19 cellular contexts compared by ENCODE assay signal in genomic region chr4:178205826-178206225, GRCh38.
"Had no signal": no experiment of that assay in that cellular context is flagged by ENCODE, and none has a peak within 500 bp of the region (broad histone marks: within the 10 kb centered on the region; RNA-seq: fewer than 3 reads in every experiment).

No MANE protein-coding gene starts in this region.

- H3K4me1 ChIP-seq: body of pancreas, esophagus squamous epithelium, tibial artery, uterus had no signal

- H3K27me3 Mint-ChIP-seq: activated CD4-positive, alpha-beta memory T cell treated with anti-CD3 and anti-CD28 coated beads for 36 hours; activated CD4-positive, alpha-beta T cell treated with anti-CD3 and anti-CD28 coated beads for 36 hours; natural killer cell treated with Interleukin-12 subunit alpha and Interleukin-12 subunit beta and Interleukin-15 and Interleukin-18, amount 100 ng/mL, for 72 hours; stimulated activated naive B cell treated with anti-CD40 and anti-IgM and Interleukin-4, amounts not matched to agents 10 μg/mL and 1 μg/mL and 100 μg/mL, for 72 hours had no signal

- H3K4me3 Mint-ChIP-seq: activated CD4-positive, alpha-beta memory T cell treated with anti-CD3 and anti-CD28 coated beads for 36 hours; activated CD4-positive, alpha-beta T cell treated with anti-CD3 and anti-CD28 coated beads for 36 hours; activated T-cell treated with anti-CD3 and anti-CD28 coated beads, Interleukin-2, amount 50 U/mL, for 4 hours; natural killer cell treated with Interleukin-12 subunit alpha and Interleukin-12 subunit beta and Interleukin-15 and Interleukin-18, amount 100 ng/mL, for 72 hours; stimulated activated naive B cell treated with anti-CD40 and anti-IgM and Interleukin-4, amounts not matched to agents 10 μg/mL and 1 μg/mL and 100 μg/mL, for 72 hours had no signal

- H3K4me1 Mint-ChIP-seq: activated CD4-positive, alpha-beta T cell treated with anti-CD3 and anti-CD28 coated beads for 36 hours; stimulated activated naive B cell treated with anti-CD40 and anti-IgM and Interleukin-4, amounts not matched to agents 10 μg/mL and 1 μg/mL and 100 μg/mL, for 72 hours had no signal

- H3K4me3 ChIP-seq: body of pancreas, esophagus squamous epithelium, tibial artery, uterus had no signal

- H3K27ac Mint-ChIP-seq: activated CD4-positive, alpha-beta memory T cell treated with anti-CD3 and anti-CD28 coated beads for 36 hours; activated CD4-positive, alpha-beta T cell treated with anti-CD3 and anti-CD28 coated beads for 36 hours; activated naive CD4-positive, alpha-beta T cell treated with anti-CD3 and anti-CD28 coated beads, Interleukin-2, amount 50 U/mL, for 72 hours; natural killer cell treated with Interleukin-12 subunit alpha and Interleukin-12 subunit beta and Interleukin-15 and Interleukin-18, amount 100 ng/mL, for 72 hours; stimulated activated naive B cell treated with anti-CD40 and anti-IgM and Interleukin-4, amounts not matched to agents 10 μg/mL and 1 μg/mL and 100 μg/mL, for 72 hours had no signal

- H3K9me3 ChIP-seq: body of pancreas, tibial artery, uterus had no signal

- DNase-seq: activated CD4-positive, alpha-beta memory T cell treated with anti-CD3 and anti-CD28 coated beads for 36 hours; activated CD4-positive, alpha-beta T cell treated with anti-CD3 and anti-CD28 coated beads for 36 hours; activated effector memory CD4-positive, alpha-beta T cell treated with Interleukin-2 at 50 U/mL for 16 hours; activated T-cell treated with anti-CD3 and anti-CD28 coated beads, Interleukin-2, amount 50 U/mL, for 4 hours; body of pancreas; cortex of kidney; effector CD4-positive, alpha-beta T cell; esophagus squamous epithelium; head of caudate nucleus; retina; stimulated activated CD4-positive, alpha-beta T cell treated with anti-CD3 and anti-CD28 coated beads, Interleukin-15, amount 100 ng/mL, for 24 hours; stimulated activated CD4-positive, alpha-beta T cell treated with anti-CD3 and anti-CD28 coated beads, Interleukin-4, amount 100 ng/mL, for 1 hour; stimulated activated naive B cell treated with anti-CD40 and anti-IgM and Interleukin-4, amounts not matched to agents 10 μg/mL and 1 μg/mL and 100 μg/mL, for 72 hours; T-helper 9 cell; tibial artery; uterus had no signal

- H3K36me3 Mint-ChIP-seq: activated CD4-positive, alpha-beta memory T cell treated with anti-CD3 and anti-CD28 coated beads for 36 hours; stimulated activated naive B cell treated with anti-CD40 and anti-IgM and Interleukin-4, amounts not matched to agents 10 μg/mL and 1 μg/mL and 100 μg/mL, for 72 hours had no signal

- H3K27ac ChIP-seq: body of pancreas, esophagus squamous epithelium, tibial artery, uterus had no signal

- ATAC-seq: activated CD4-positive, alpha-beta T cell treated with anti-CD3 and anti-CD28 coated beads for 36 hours; activated naive CD4-positive, alpha-beta T cell treated with anti-CD3 and anti-CD28 coated beads, Interleukin-2, amount 50 U/mL, for 72 hours; activated T-cell treated with anti-CD3 and anti-CD28 coated beads, Interleukin-2, amount 50 U/mL, for 4 hours; body of pancreas; left lobe of liver; natural killer cell treated with Interleukin-12 subunit alpha and Interleukin-12 subunit beta and Interleukin-15 and Interleukin-18, amount 100 ng/mL, for 72 hours; stimulated activated naive B cell treated with anti-CD40 and anti-IgM and Interleukin-4, amounts not matched to agents 10 μg/mL and 1 μg/mL and 100 μg/mL, for 72 hours had no signal

- H3K36me3 ChIP-seq: esophagus squamous epithelium, tibial artery, uterus had no signal

- H3K27me3 ChIP-seq: body of pancreas, esophagus squamous epithelium, tibial artery, uterus had no signal
